ENCODE assay signal across 1 cellular context in genomic region chr11:61334434-61335354, GRCh38.
TF ChIP-seq lines count a peak whose summit lies in the region.

No MANE protein-coding gene starts in this region.

TF ChIP-seq in HepG2, 621 proteins besides CTCF, POLR2A, EP300 and RAD21 (continued from another document and continues in another):
- TF ChIP-seq ZNF7 (CRISPR knock-in tag; IDR thresholded peaks at IDR 0.05) (no peak), PREB (CRISPR knock-in tag; IDR thresholded peaks at IDR 0.05) (no peak), ZFYVE20 (CRISPR knock-in tag; IDR thresholded peaks at IDR 0.05; ENCODE audit: borderline replicate concordance, low read depth) (no peak), ZNF564 (CRISPR knock-in tag; IDR thresholded peaks at IDR 0.05) (no peak), FOXK1 (CRISPR knock-in tag; IDR thresholded peaks at IDR 0.05; ENCODE audit: borderline replicate concordance, low read depth) (no peak), SALL1 (CRISPR knock-in tag; IDR thresholded peaks at IDR 0.05) (peak; percentile 77), KLF6 (CRISPR knock-in tag; IDR thresholded peaks at IDR 0.05) (no peak), ZNF644 (CRISPR knock-in tag; IDR thresholded peaks at IDR 0.05; ENCODE audit: low read depth) (peak; percentile 44), MLXIP (CRISPR knock-in tag; IDR thresholded peaks at IDR 0.05; ENCODE audit: borderline replicate concordance) (no peak), ARID5B (CRISPR knock-in tag; IDR thresholded peaks at IDR 0.05) (peak; percentile 49), ARID2 (CRISPR knock-in tag; IDR thresholded peaks at IDR 0.05; ENCODE audit: borderline replicate concordance) (no peak), MBD4 (IDR thresholded peaks at IDR 0.05; ENCODE audit: borderline replicate concordance, low read length) (no peak), ZNF431 (CRISPR knock-in tag; IDR thresholded peaks at IDR 0.05; ENCODE audit: borderline replicate concordance, low read depth) (no peak), ZNF496 (CRISPR knock-in tag; IDR thresholded peaks at IDR 0.05; ENCODE audit: insufficient replicate concordance) (no peak), PRMT3 (CRISPR knock-in tag; IDR thresholded peaks at IDR 0.05; ENCODE audit: borderline replicate concordance, low read depth) (no peak), STAT5B (CRISPR knock-in tag; IDR thresholded peaks at IDR 0.05) (no peak), PRDM10 (CRISPR knock-in tag; IDR thresholded peaks at IDR 0.05; ENCODE audit: low read depth) (peak; percentile 17; the same call in 1 of the 2 replicates), BATF2 (CRISPR knock-in tag; IDR thresholded peaks at IDR 0.05) (no peak), NAIF1 (CRISPR knock-in tag; IDR thresholded peaks at IDR 0.05; ENCODE audit: borderline replicate concordance) (peak; percentile 69; the same call in 1 of the 2 replicates), ZNF552 (CRISPR knock-in tag; IDR thresholded peaks at IDR 0.05; ENCODE audit: borderline replicate concordance) (no peak), HNRNPUL1 (IDR thresholded peaks at IDR 0.05; ENCODE audit: low read depth, low read length) (no peak), MIER3 (CRISPR knock-in tag; IDR thresholded peaks at IDR 0.05; ENCODE audit: borderline replicate concordance) (0 out of 2 replicates have a peak, but pooled peaks have one; percentile 22), ZNF616 (CRISPR knock-in tag; IDR thresholded peaks at IDR 0.05; ENCODE audit: low read depth) (0 out of 2 replicates have a peak, but pooled peaks have one; percentile 20), ZNF574 (CRISPR knock-in tag; IDR thresholded peaks at IDR 0.05) (peak; percentile 90), HOXA3 (CRISPR knock-in tag; IDR thresholded peaks at IDR 0.05) (peak; percentile 52; the same call in 1 of the 2 replicates), MNT (IDR thresholded peaks at IDR 0.05) (no peak), CHD4 (IDR thresholded peaks at IDR 0.05; ENCODE audit: borderline replicate concordance, low read length) (no peak), ZNF891 (CRISPR knock-in tag; IDR thresholded peaks at IDR 0.05) (peak; percentile 82), RBM39 (IDR thresholded peaks at IDR 0.05; ENCODE audit: low read depth, low read length, poor library complexity, severe bottlenecking) (no peak), ZNF207 (IDR thresholded peaks at IDR 0.05; ENCODE audit: borderline replicate concordance) (no peak), ERF (CRISPR knock-in tag; IDR thresholded peaks at IDR 0.05) (peak; percentile 56; the same call in 1 of the 2 replicates), ZNF746 (CRISPR knock-in tag; IDR thresholded peaks at IDR 0.05) (0 out of 2 replicates have a peak, but pooled peaks have one; percentile 17), MIER2 (CRISPR knock-in tag; IDR thresholded peaks at IDR 0.05) (peak; percentile 59), KLF13 (CRISPR knock-in tag; IDR thresholded peaks at IDR 0.05) (no peak), IKZF4 (CRISPR knock-in tag; IDR thresholded peaks at IDR 0.05; ENCODE audit: borderline replicate concordance, low read depth, not compliant biosample characterization) (peak; percentile 73), TCF7 (IDR thresholded peaks at IDR 0.05; ENCODE audit: low read depth) (no peak), ATF4 (CRISPR knock-in tag; IDR thresholded peaks at IDR 0.05) (no peak), NKX3-1 (CRISPR knock-in tag; IDR thresholded peaks at IDR 0.05) (0 out of 2 replicates have a peak, but pooled peaks have one; percentile 27), GATA4 (IDR thresholded peaks at IDR 0.05; ENCODE audit: borderline replicate concordance, low read depth) (no peak)
